In the genomic region with DNA sequence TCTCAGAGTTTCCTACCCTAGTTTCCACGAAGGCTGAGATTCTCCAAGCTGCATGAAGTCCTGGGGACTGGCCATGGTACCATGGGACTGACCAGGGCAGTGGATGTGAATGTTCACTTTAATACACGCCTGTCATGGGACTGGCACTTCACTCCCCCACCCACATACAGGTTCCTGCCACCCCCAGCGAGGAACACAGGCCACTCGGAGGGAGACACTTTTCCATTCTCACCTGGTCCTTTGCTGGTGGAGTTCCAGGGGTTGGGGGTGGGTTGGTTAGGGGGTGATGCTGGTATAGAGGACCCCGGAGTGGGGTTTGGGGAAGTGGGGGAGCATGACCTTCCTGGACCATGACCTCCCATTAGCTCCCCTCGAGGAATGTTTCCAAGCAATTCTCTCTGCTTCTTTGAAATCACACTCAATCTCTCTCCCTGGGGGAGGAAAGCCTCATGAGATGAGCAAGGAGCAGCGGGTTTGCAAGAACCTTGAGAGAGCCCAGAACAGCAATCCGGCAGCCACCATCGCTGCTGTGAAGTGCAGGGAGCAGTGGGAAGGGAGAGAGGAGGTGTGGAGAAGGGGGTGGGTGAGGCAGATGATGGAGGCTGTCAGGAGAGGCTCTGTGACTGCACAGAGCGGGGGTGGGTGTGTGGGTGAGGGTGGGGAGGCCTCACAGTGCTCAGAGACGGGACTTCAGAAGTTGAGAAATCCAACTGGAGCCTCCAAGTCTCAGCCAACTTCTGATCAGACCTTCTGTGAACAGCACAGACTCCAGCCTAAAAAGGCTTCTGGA, we compare ENCODE assay signal across 19 cellular contexts.
DNase-seq lines count a peak whose midpoint lies in the region; ATAC-seq and TF ChIP-seq lines count a peak whose summit lies in the region.
"Had no signal": no experiment of that assay in that cellular context is flagged by ENCODE, and none has a peak within 500 bp of the region (broad histone marks: within the 10 kb centered on the region; RNA-seq: fewer than 3 reads in every experiment).

No MANE protein-coding gene starts in this region.

- peaks cover 0 to 7% (median 0%) of the 10 kb centered on the region in 3 donors for H3K27me3 ChIP-seq in stomach

- H3K27me3 Mint-ChIP-seq in CD14-positive monocyte (ENCODE audit: low read depth in 3 of 3): peaks cover 0 to 6% (median 5%) of the 10 kb centered on the region in 3 donors

- peak overlapping the region; percentile 44 for H3K27ac ChIP-seq in caudate nucleus (ENCODE audit: low read depth, low read length)
- peak overlapping the region in 4 of 5 donors; percentile 60 to 89 (median 80) for H3K27ac ChIP-seq in stomach
- H3K27ac ChIP-seq: KMS-11 had no signal

- ATAC-seq in HG03571 (IDR thresholded peaks at IDR 0.05; ENCODE audit: unreplicated experiment) (no peak), HG03039 (IDR thresholded peaks at IDR 0.05; ENCODE audit: unreplicated experiment) (no peak), GM18909 (IDR thresholded peaks at IDR 0.05; ENCODE audit: poor library complexity, unreplicated experiment) (no peak)
- ATAC-seq: Panc1 had no signal

- H3K27ac Mint-ChIP-seq in CD14-positive monocyte: peak overlapping the region in 1 of 7 donors; percentile 55

- H3K4me1 Mint-ChIP-seq in CD14-positive monocyte: no peaks in the 10 kb centered on the region

- no peaks in the 10 kb centered on the region for H3K9me3 Mint-ChIP-seq in CD14-positive monocyte

- H3K4me3 ChIP-seq in stomach: no peak overlapping the region

- no peak overlapping the region for H3K4me3 Mint-ChIP-seq in CD14-positive monocyte

- 76 to 86% (median 85%) methylated on average over 11 of the region's 11 CpGs for WGBS in stomach, 5 donors

- H3K36me3 Mint-ChIP-seq in CD14-positive monocyte: no peaks in the 10 kb centered on the region

- H3K9me3 ChIP-seq in stomach: no peaks in the 10 kb centered on the region

- TF ChIP-seq CTCF in CD14-positive monocyte (IDR thresholded peaks at IDR 0.05): no peak
- no peak for TF ChIP-seq CTCF in stomach (IDR thresholded peaks at IDR 0.05)

- no peaks in the 10 kb centered on the region for H3K36me3 ChIP-seq in stomach

- TF ChIP-seq EP300 in stomach (IDR thresholded peaks at IDR 0.05): no peak

- peak; percentile 11 for DNase-seq in CD14-positive monocyte (ENCODE audit: low spot score)
- peak in 45 of 61 donors; percentile 23 to 89 (median 61) for DNase-seq in caudate nucleus (lab: John Stamatoyannopoulos, UW)
- DNase-seq in mesenteric fat pad (ENCODE audit: low spot score): peak; percentile 81
- DNase-seq in stomach: no peak
- DNase-seq in SKM-1 treated with dmso at 0.1 percent for 144 hours (lab: John Stamatoyannopoulos, UW; ENCODE audit: unreplicated experiment): no peak
- DNase-seq: AML-193, COR-L47, DMS153, NCI-H1048, NCI-H146, NCI-H2107, NCI-H2227 treated with DMSO at 0.1 percent for 48 hours, NCI-H524, SHP77 had no signal

- intact Hi-C loops in CD14-positive monocyte (cut with micrococcal nuclease): no loop called here
- intact Hi-C loops in stomach (cut with DNase I; ENCODE audit: low total_unique reads): no loop called here

- no peak for TF ChIP-seq POLR2A in stomach (IDR thresholded peaks at IDR 0.05)

- H3K4me1 ChIP-seq in stomach: peaks cover 4 to 72% (median 28%) of the 10 kb centered on the region in 4 donors

Comparison
In these comparisons a context has a peak if more than half of its experiments do, and no peak if none do; other contexts are left out.
1. DNase-seq: peak in CD14-positive monocyte (single experiment), caudate nucleus (45 of 61) and mesenteric fat pad (single experiment); none in stomach (single experiment) and SKM-1 treated with dmso at 0.1 percent for 144 hours (single experiment).